ENCODE assay signal across 15 cellular contexts in genomic region chr7:17855202-17855601, GRCh38.
A peak's percentile ranks its signal among the peaks of the same experiment; 100 is the strongest.
DNase-seq lines count a peak whose midpoint lies in the region; ATAC-seq and TF ChIP-seq lines count a peak whose summit lies in the region.
"Had no signal": no experiment of that assay in that cellular context is flagged by ENCODE, and none has a peak within 500 bp of the region (broad histone marks: within the 10 kb centered on the region; RNA-seq: fewer than 3 reads in every experiment).

No MANE protein-coding gene starts in this region.

- POLR2A ChIA-PET in activated CD4-positive, alpha-beta memory T cell treated with anti-CD3 and anti-CD28 coated beads for 36 hours (lab: Charles Lee) = interaction anchor here (1.1 kb wide), 1 partner anchor 82 kb away, joined by 3 read pairs; no protein-coding TSS in a partner anchor
- POLR2A ChIA-PET in CD8-positive, alpha-beta T cell (lab: Charles Lee) = no interaction called here

- H3K4me3 ChIP-seq in dorsolateral prefrontal cortex = no peak overlapping the region
- H3K4me3 ChIP-seq in CD8-positive, alpha-beta T cell (ENCODE audit: low read depth, low read length) = no peak overlapping the region
- H3K4me3 ChIP-seq: SJSA1 had no signal

- no peaks in the 10 kb centered on the region for H3K27me3 Mint-ChIP-seq in stimulated activated naive CD8-positive, alpha-beta T cell treated with anti-CD3 and anti-CD28 coated beads, Interleukin-15, amount 100 ng/mL, for 72 hours
- no peaks in the 10 kb centered on the region for H3K27me3 Mint-ChIP-seq in activated CD4-positive, alpha-beta memory T cell treated with anti-CD3 and anti-CD28 coated beads for 36 hours
- H3K27me3 Mint-ChIP-seq in CD8-positive, alpha-beta T cell (ENCODE audit: low read depth) = no peaks in the 10 kb centered on the region
- H3K27me3 Mint-ChIP-seq: CD4-positive, CD25-positive, alpha-beta regulatory T cell had no signal

- H3K9me3 Mint-ChIP-seq in stimulated activated naive CD8-positive, alpha-beta T cell treated with anti-CD3 and anti-CD28 coated beads, Interleukin-15, amount 100 ng/mL, for 72 hours = peaks cover 6 to 7% of the 10 kb centered on the region in 2 donors
- H3K9me3 Mint-ChIP-seq in activated CD4-positive, alpha-beta memory T cell treated with anti-CD3 and anti-CD28 coated beads for 36 hours = peaks cover 13% of the 10 kb centered on the region
- H3K9me3 Mint-ChIP-seq in CD8-positive, alpha-beta T cell = peaks cover 11% of the 10 kb centered on the region

- peaks cover 58% of the 10 kb centered on the region for H3K36me3 Mint-ChIP-seq in activated CD4-positive, alpha-beta memory T cell treated with anti-CD3 and anti-CD28 coated beads for 36 hours
- peaks cover 80% of the 10 kb centered on the region for H3K36me3 Mint-ChIP-seq in CD8-positive, alpha-beta T cell

- no peak overlapping the region for H3K4me3 Mint-ChIP-seq in stimulated activated naive CD8-positive, alpha-beta T cell treated with anti-CD3 and anti-CD28 coated beads, Interleukin-15, amount 100 ng/mL, for 72 hours
- H3K4me3 Mint-ChIP-seq in activated CD4-positive, alpha-beta memory T cell treated with anti-CD3 and anti-CD28 coated beads for 36 hours = no peak overlapping the region
- no peak overlapping the region for H3K4me3 Mint-ChIP-seq in CD8-positive, alpha-beta T cell

- H3K9me3 ChIP-seq in CD8-positive, alpha-beta T cell (ENCODE audit: low read length) = no peaks in the 10 kb centered on the region
- H3K9me3 ChIP-seq: SJSA1 had no signal

- no peak for DNase-seq in stimulated activated naive CD8-positive, alpha-beta T cell treated with anti-CD3 and anti-CD28 coated beads, Interleukin-15, amount 100 ng/mL, for 72 hours
- no peak for DNase-seq in stimulated activated naive CD8-positive, alpha-beta T cell treated with anti-CD3 and anti-CD28 coated beads, Interleukin-15, Interleukin-2, amounts not matched to agents 100 U/mL and 50 U/mL, for 24 hours
- no peak for DNase-seq in activated CD4-positive, alpha-beta memory T cell treated with anti-CD3 and anti-CD28 coated beads for 36 hours
- DNase-seq in dorsolateral prefrontal cortex = no peak
- DNase-seq in NCI-H187 treated with DMSO at 0.1 percent for 48 hours (lab: John Stamatoyannopoulos, UW) = no peak
- no peak for DNase-seq in CD8-positive, alpha-beta T cell
- DNase-seq: Calu3; CD4-positive, CD25-positive, alpha-beta regulatory T cell; DMS53; NCI-H1048; NCI-H146; NCI-H510A treated with DMSO at 0.1 percent for 48 hours; NCI-H82 had no signal

- no peak overlapping the region for H3K27ac ChIP-seq in dorsolateral prefrontal cortex
- H3K27ac ChIP-seq in CD8-positive, alpha-beta T cell (ENCODE audit: low read depth, low read length) = no peak overlapping the region
- H3K27ac ChIP-seq: SJSA1 had no signal

- intact Hi-C loops in activated CD4-positive, alpha-beta memory T cell treated with anti-CD3 and anti-CD28 coated beads for 36 hours (cut with micrococcal nuclease) = loop anchor here (2.0 to 10.0 kb wide), 2 partner anchors 86 to 620 kb away; partner anchors contain the start of gene SNX13
- intact Hi-C loops in dorsolateral prefrontal cortex (cut with DNase I) = no loop called here
- intact Hi-C loops in CD8-positive, alpha-beta T cell (cut with DNase I, micrococcal nuclease) = no loop called here

- peaks cover 1% of the 10 kb centered on the region for H3K36me3 ChIP-seq in CD8-positive, alpha-beta T cell (ENCODE audit: insufficient read depth, low read length)

- no peaks in the 10 kb centered on the region for H3K4me1 ChIP-seq in CD8-positive, alpha-beta T cell (ENCODE audit: insufficient read depth, low read length)

- peaks cover 13% of the 10 kb centered on the region for H3K4me1 Mint-ChIP-seq in stimulated activated naive CD8-positive, alpha-beta T cell treated with anti-CD3 and anti-CD28 coated beads, Interleukin-15, amount 100 ng/mL, for 72 hours
- H3K4me1 Mint-ChIP-seq in activated CD4-positive, alpha-beta memory T cell treated with anti-CD3 and anti-CD28 coated beads for 36 hours (ENCODE audit: low read depth) = peaks cover 26% of the 10 kb centered on the region
- peaks cover 9% of the 10 kb centered on the region for H3K4me1 Mint-ChIP-seq in CD8-positive, alpha-beta T cell (ENCODE audit: low read depth)

- CTCF ChIA-PET in activated CD4-positive, alpha-beta memory T cell treated with anti-CD3 and anti-CD28 coated beads for 36 hours (lab: Charles Lee) = interaction anchor here (1.0 kb wide), 1 partner anchor 85 kb away, joined by 3 read pairs; no protein-coding TSS in a partner anchor
- CTCF ChIA-PET in CD8-positive, alpha-beta T cell (lab: Charles Lee) = no interaction called here

- TF ChIP-seq CTCF in dorsolateral prefrontal cortex (IDR thresholded peaks at IDR 0.05 in 54 of 56, conservative IDR thresholded peaks at IDR 0.05 in 2 of 56; ENCODE audit: low read depth in 1 of 56, partially characterized antibody in 56 of 56) = no peak
- TF ChIP-seq CTCF in CD8-positive, alpha-beta T cell (IDR thresholded peaks at IDR 0.05) = no peak

- no peak overlapping the region for H3K27ac Mint-ChIP-seq in stimulated activated naive CD8-positive, alpha-beta T cell treated with anti-CD3 and anti-CD28 coated beads, Interleukin-15, amount 100 ng/mL, for 72 hours
- peak overlapping the region; percentile 20 for H3K27ac Mint-ChIP-seq in activated CD4-positive, alpha-beta memory T cell treated with anti-CD3 and anti-CD28 coated beads for 36 hours
- H3K27ac Mint-ChIP-seq in CD8-positive, alpha-beta T cell = no peak overlapping the region
- H3K27ac Mint-ChIP-seq: CD4-positive, CD25-positive, alpha-beta regulatory T cell had no signal

- H3K27me3 ChIP-seq in dorsolateral prefrontal cortex = no peaks in the 10 kb centered on the region
- H3K27me3 ChIP-seq in CD8-positive, alpha-beta T cell (ENCODE audit: insufficient read depth, low read length) = no peaks in the 10 kb centered on the region
- H3K27me3 ChIP-seq: SJSA1 had no signal

- ATAC-seq in stimulated activated naive CD8-positive, alpha-beta T cell treated with anti-CD3 and anti-CD28 coated beads, Interleukin-15, amount 100 ng/mL, for 72 hours = peak; percentile 26
- ATAC-seq in stimulated activated naive CD8-positive, alpha-beta T cell treated with anti-CD3 and anti-CD28 coated beads, Interleukin-15, Interleukin-2, amounts not matched to agents 100 U/mL and 50 U/mL, for 24 hours = no peak
- ATAC-seq in GM21529 (IDR thresholded peaks at IDR 0.05; ENCODE audit: unreplicated experiment) = peak; percentile 41
- ATAC-seq in CD8-positive, alpha-beta T cell = no peak

Comparison
In these comparisons a context has a peak if more than half of its experiments do, and no peak if none do; other contexts are left out.
1. ATAC-seq: peak in stimulated activated naive CD8-positive, alpha-beta T cell treated with anti-CD3 and anti-CD28 coated beads, Interleukin-15, amount 100 ng/mL, for 72 hours (single experiment) and GM21529 (single experiment); none in stimulated activated naive CD8-positive, alpha-beta T cell treated with anti-CD3 and anti-CD28 coated beads, Interleukin-15, Interleukin-2, amounts not matched to agents 100 U/mL and 50 U/mL, for 24 hours (single experiment) and CD8-positive, alpha-beta T cell (single experiment).